ENCODE assay signal across 9 cellular contexts in the genomic region with DNA sequence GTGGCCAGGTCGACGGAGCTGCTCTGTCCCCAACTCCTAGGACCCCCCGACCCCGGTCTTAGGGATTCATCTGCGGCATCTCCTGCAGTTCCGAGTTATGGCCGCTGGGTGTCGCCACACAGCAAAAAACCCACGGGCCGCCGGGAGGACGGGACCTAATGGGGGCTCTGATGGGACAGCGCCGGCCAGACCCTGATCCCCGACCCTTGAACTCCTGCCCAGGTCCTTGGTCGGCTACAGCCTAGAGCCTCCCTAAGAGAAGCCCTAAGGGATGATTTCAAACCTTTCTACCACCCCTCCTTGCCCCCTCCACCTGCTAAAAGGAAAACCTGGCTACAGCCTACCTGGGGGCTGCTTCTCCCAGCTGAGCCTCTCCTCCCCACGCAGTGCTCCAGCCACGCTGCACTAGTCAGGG. TPM values are rescaled to one million over a fixed set of nuclear protein-coding genes. Genes with fewer than 3 reads are reported as not detected.
DNase-seq lines count a peak whose midpoint lies in the region; ATAC-seq, FAIRE-seq and TF ChIP-seq lines count a peak whose summit lies in the region.
"Had no signal": no experiment of that assay in that cellular context is flagged by ENCODE, and none has a peak within 500 bp of the region (broad histone marks: within the 10 kb centered on the region; RNA-seq: fewer than 3 reads in every experiment).

No MANE protein-coding gene starts in this region.

- H3K4me1 Mint-ChIP-seq in Calu3 (ENCODE audit: low read depth, unreplicated experiment) = peaks cover 21% of the 10 kb centered on the region

- no peak overlapping the region for H3K4me3 Mint-ChIP-seq in Calu3 (ENCODE audit: low read depth, unreplicated experiment)
- H3K4me3 Mint-ChIP-seq: stimulated activated naive CD8-positive, alpha-beta T cell treated with anti-CD3 and anti-CD28 coated beads, Interleukin-15, Interleukin-2, amounts not matched to agents 100 ng/mL and 50 ng/mL, for 24 hours had no signal

- no peaks in the 10 kb centered on the region for H4K20me1 ChIP-seq in endothelial cell of umbilical vein (replicated peaks; ENCODE audit: control insufficient read depth, extremely low read depth, insufficient read depth, low read length)

- H3K18ac ChIP-seq in neuronal stem cell (ENCODE audit: low read length) = peak overlapping the region; percentile 48

- no peak overlapping the region for H3K27ac ChIP-seq in endothelial cell of umbilical vein (ENCODE audit: insufficient read depth, low read depth, low read length)
- no peak overlapping the region for H3K27ac ChIP-seq in neuronal stem cell (replicated peaks; ENCODE audit: low read length)
- H3K27ac ChIP-seq in thoracic aorta = no peak overlapping the region

- DNase-seq in Calu3 = peak; percentile 60
- DNase-seq in Kasumi-1 (lab: John Stamatoyannopoulos, UW) = peak; percentile 27 to 37
- peak; percentile 86 for DNase-seq in activated CD8-positive, alpha-beta memory T cell treated with anti-CD3 and anti-CD28 coated beads for 24 hours
- DNase-seq in endothelial cell of umbilical vein (ENCODE audit: low read depth, low spot score) = peak; percentile 39
- peak; percentile 76 for DNase-seq in neuronal stem cell (ENCODE audit: low spot score)
- DNase-seq in thoracic aorta (ENCODE audit: low spot score) = no peak
- no peak for DNase-seq in NCI-H1694 treated with DMSO at 0.1 percent for 48 hours (lab: John Stamatoyannopoulos, UW)

- H2BK5ac ChIP-seq in neuronal stem cell (ENCODE audit: low read length) = no peak overlapping the region

- H3K4ac ChIP-seq in neuronal stem cell (ENCODE audit: low read length) = no peak overlapping the region

- no CpG with 5 or more reads among the region's 18 CpGs for WGBS in neuronal stem cell (ENCODE audit: extremely low coverage in 2 of 2, insufficient read length in 2 of 2, insufficient replicate concordance in 1 of 2), 2 donors

- peaks cover under 1% of the 10 kb centered on the region for H3K27me3 Mint-ChIP-seq in Calu3 (ENCODE audit: unreplicated experiment)
- H3K27me3 Mint-ChIP-seq: stimulated activated naive CD8-positive, alpha-beta T cell treated with anti-CD3 and anti-CD28 coated beads, Interleukin-15, Interleukin-2, amounts not matched to agents 100 ng/mL and 50 ng/mL, for 24 hours had no signal

- no peak overlapping the region for H2BK120ac ChIP-seq in neuronal stem cell (ENCODE audit: low read depth, low read length)

- H2BK15ac ChIP-seq in neuronal stem cell (ENCODE audit: low read length) = no peak overlapping the region

- H3K79me2 ChIP-seq in endothelial cell of umbilical vein (ENCODE audit: control insufficient read depth, insufficient read depth, low read length) = no peaks in the 10 kb centered on the region

- H3K27me3 ChIP-seq in endothelial cell of umbilical vein (ENCODE audit: control insufficient read depth in 2 of 2, insufficient read depth in 2 of 2, low read length in 2 of 2) (no peaks in the 10 kb centered on the region), neuronal stem cell (ENCODE audit: control insufficient read depth in 3 of 3, insufficient read depth in 3 of 3, low read depth in 1 of 3, low read length in 3 of 3) (peaks cover 0 to 2% (median 0%) of the 10 kb centered on the region in 3 experiments), thoracic aorta (replicated peaks; ENCODE audit: insufficient read depth) (no peaks in the 10 kb centered on the region)

- H3K9ac ChIP-seq in endothelial cell of umbilical vein (replicated peaks; ENCODE audit: extremely low read depth, insufficient read depth, low read length) (no peak overlapping the region), neuronal stem cell (ENCODE audit: low read depth, low read length, poor library complexity) (no peak overlapping the region)

- intact Hi-C loops in Calu3 (cut with micrococcal nuclease; ENCODE audit: unreplicated experiment) (loop anchor here (1.0 kb wide), 2 partner anchors 40 to 151 kb away; no protein-coding TSS in a partner anchor), endothelial cell of umbilical vein (cut with micrococcal nuclease) (loop anchor here (1.0 kb wide), 3 partner anchors 40 to 161 kb away; no protein-coding TSS in a partner anchor)

- H4K91ac ChIP-seq in neuronal stem cell (ENCODE audit: low read depth, low read length, poor library complexity) = no peak overlapping the region

- H3K23ac ChIP-seq in neuronal stem cell (ENCODE audit: low read depth, low read length, poor library complexity) = no peak overlapping the region

- no peak overlapping the region for H3K27ac Mint-ChIP-seq in Calu3 (ENCODE audit: unreplicated experiment)
- H3K27ac Mint-ChIP-seq: stimulated activated naive CD8-positive, alpha-beta T cell treated with anti-CD3 and anti-CD28 coated beads, Interleukin-15, Interleukin-2, amounts not matched to agents 100 ng/mL and 50 ng/mL, for 24 hours had no signal

- H3K36me3 Mint-ChIP-seq in Calu3 (ENCODE audit: insufficient read depth, unreplicated experiment) = no peaks in the 10 kb centered on the region

- no peak for TF ChIP-seq POLR2A in endothelial cell of umbilical vein (IDR thresholded peaks at IDR 0.05; ENCODE audit: low read depth, low read length)

- dilution Hi-C loops in endothelial cell of umbilical vein (cut with MboI; ENCODE audit: extremely low pct_ligation_motif_present, low sequenced_read_pairs) = no loop called here

- no peak overlapping the region for H2AFZ ChIP-seq in endothelial cell of umbilical vein (ENCODE audit: low read depth, low read length)
- no peak overlapping the region for H2AFZ ChIP-seq in neuronal stem cell (ENCODE audit: low read length)

- no peak overlapping the region for H3K14ac ChIP-seq in neuronal stem cell (ENCODE audit: low read length)

- ATAC-seq in thoracic aorta (ENCODE audit: insufficient number of reproducible peaks, low FRiP score, low read depth) (no peak), GM19351 (IDR thresholded peaks at IDR 0.05; ENCODE audit: unreplicated experiment) (no peak)

- peak; percentile 54 for FAIRE-seq in endothelial cell of umbilical vein (lab: Jason Lieb, UNC)

- TF ChIP-seq CTCF in Calu3 (IDR thresholded peaks at IDR 0.05; ENCODE audit: unreplicated experiment) (peak; percentile 94), endothelial cell of umbilical vein (IDR thresholded peaks at IDR 0.05; ENCODE audit: extremely low read depth in 1 of 2, insufficient read depth in 1 of 2, low read depth in 1 of 2, low read length in 2 of 2) (peak; percentile 80 to 89), thoracic aorta (IDR thresholded peaks at IDR 0.05) (peak; percentile 95)

- H2AK5ac ChIP-seq in neuronal stem cell (ENCODE audit: low read depth, low read length) = peak overlapping the region; percentile 57

- H3K9me3 Mint-ChIP-seq in Calu3 (ENCODE audit: low read depth, unreplicated experiment) = no peaks in the 10 kb centered on the region
- H3K9me3 Mint-ChIP-seq: stimulated activated naive CD8-positive, alpha-beta T cell treated with anti-CD3 and anti-CD28 coated beads, Interleukin-15, Interleukin-2, amounts not matched to agents 100 ng/mL and 50 ng/mL, for 24 hours had no signal

- no TSS peak for BruUV-seq in Calu3 (replicated peaks; lab: Mats Ljungman, UMichigan)
- no TSS peak for BruUV-seq in endothelial cell of umbilical vein (replicated peaks; lab: Mats Ljungman, UMichigan)

- no peak overlapping the region for H4K8ac ChIP-seq in neuronal stem cell (ENCODE audit: low read depth, low read length)

- peak overlapping the region; percentile 44 for H2BK12ac ChIP-seq in neuronal stem cell (ENCODE audit: low read length)

- no peaks in the 10 kb centered on the region for H3K4me1 ChIP-seq in endothelial cell of umbilical vein (ENCODE audit: control insufficient read depth, extremely low read depth, insufficient read depth, low read length)
- H3K4me1 ChIP-seq in neuronal stem cell (ENCODE audit: control insufficient read depth in 2 of 2, insufficient read depth in 1 of 2, low read depth in 1 of 2, low read length in 2 of 2) = peaks cover 26 to 27% of the 10 kb centered on the region in 2 donors
- H3K4me1 ChIP-seq in thoracic aorta (ENCODE audit: control insufficient read depth in 1 of 2, low read depth in 2 of 2) = peaks cover 1 to 17% of the 10 kb centered on the region in 2 donors

- H3K9me3 ChIP-seq in endothelial cell of umbilical vein (replicated peaks; ENCODE audit: control insufficient read depth, insufficient read depth, low read length) (no peaks in the 10 kb centered on the region), neuronal stem cell (replicated peaks in 1 of 2; ENCODE audit: control insufficient read depth in 2 of 2, insufficient read depth in 1 of 2, low read depth in 1 of 2, low read length in 2 of 2) (no peaks in the 10 kb centered on the region), thoracic aorta (no peaks in the 10 kb centered on the region)

- POLR2A ChIA-PET in endothelial cell of umbilical vein (lab: Charles Lee) = no interaction called here

- H3K9me1 ChIP-seq in endothelial cell of umbilical vein (replicated peaks; ENCODE audit: control insufficient read depth, extremely low read depth, insufficient read depth, low read length) = no peaks in the 10 kb centered on the region

- H3K4me3 ChIP-seq in endothelial cell of umbilical vein (replicated peaks in 1 of 3; ENCODE audit: insufficient read depth in 1 of 3, low read depth in 1 of 3, low read length in 3 of 3) (no peak overlapping the region), neuronal stem cell (ENCODE audit: low read length in 2 of 2) (no peak overlapping the region), thoracic aorta (no peak overlapping the region)

- H3K4me2 ChIP-seq in endothelial cell of umbilical vein (ENCODE audit: insufficient read depth, low read length) (no peak overlapping the region), neuronal stem cell (ENCODE audit: insufficient read depth, low read length, poor library complexity, severe bottlenecking) (no peak overlapping the region)

- no peaks in the 10 kb centered on the region for H3K36me3 ChIP-seq in endothelial cell of umbilical vein (ENCODE audit: control insufficient read depth in 2 of 2, extremely low read depth in 1 of 2, insufficient read depth in 2 of 2, low read length in 2 of 2)
- H3K36me3 ChIP-seq in neuronal stem cell (replicated peaks in 1 of 2; ENCODE audit: control insufficient read depth in 2 of 2, insufficient read depth in 2 of 2, low read length in 2 of 2) = peaks cover 0 to 13% of the 10 kb centered on the region in 2 donors
- no peaks in the 10 kb centered on the region for H3K36me3 ChIP-seq in thoracic aorta

- H3K79me1 ChIP-seq in neuronal stem cell (ENCODE audit: low read depth, low read length) = peaks cover 2% of the 10 kb centered on the region

- CTCF ChIA-PET in Calu3 (lab: Charles Lee) (interaction anchor here (1.0 to 2.6 kb wide), 5 partner anchors 12 to 161 kb away, joined by 3 to 11 read pairs (median 4); no protein-coding TSS in a partner anchor), endothelial cell of umbilical vein (lab: Charles Lee) (interaction anchor here (0.6 to 11.5 kb wide), 22 partner anchors 8 to 256 kb away, joined by 3 to 221 read pairs (median 5); partner anchors contain the start of gene LRRC10B)

RNA-seq across cellular contexts. Expression of gene LRRC10B, which starts 30.8 kb away (rescaled TPM):
- total RNA-seq in Calu3 (2022) (not detected in 2 replicates), endothelial cell of umbilical vein (not detected in 2 replicates), thoracic aorta (1 to 10 TPM; 3.0 to 4.2 TPM)
- polyA plus RNA-seq in endothelial cell of umbilical vein = not detected in 2 replicates
- not detected in 2 replicates for polyA plus RNA-seq in endothelial cell of umbilical vein (2011; cell fraction: cytosol; rRNA removed)
- polyA plus RNA-seq in endothelial cell of umbilical vein (2011; cell fraction: nucleus; rRNA removed) = not detected in 2 replicates
- not detected in 2 replicates for polyA plus RNA-seq in endothelial cell of umbilical vein (2012)
- polyA minus RNA-seq in endothelial cell of umbilical vein = not detected in 2 replicates
- not detected for polyA minus RNA-seq in endothelial cell of umbilical vein (2011; cell fraction: cytosol; rRNA and poly(A)+ RNA removed)
- polyA minus RNA-seq in endothelial cell of umbilical vein (2011; cell fraction: nucleus; rRNA and poly(A)+ RNA removed) = not detected in 2 replicates
- 1.5 TPM for polyA plus RNA-seq in neuronal stem cell (2013, experiment 1 of 2)
- polyA plus RNA-seq in neuronal stem cell (2013, experiment 2 of 2) = 1.4 TPM

RNA-seq across cellular contexts. Expression of gene SDHAF2, which starts 47.8 kb away (rescaled TPM):
- 41.9 and 42.1 TPM in 2 replicates for total RNA-seq in Calu3 (2022)
- 40.3 and 44.5 TPM in 2 replicates for total RNA-seq in endothelial cell of umbilical vein
- polyA plus RNA-seq in endothelial cell of umbilical vein = 128 and 137 TPM in 2 replicates
- polyA plus RNA-seq in endothelial cell of umbilical vein (2011; cell fraction: cytosol; rRNA removed) = 132 and 136 TPM in 2 replicates
- 61.4 and 63.0 TPM in 2 replicates for polyA plus RNA-seq in endothelial cell of umbilical vein (2011; cell fraction: nucleus; rRNA removed)
- polyA plus RNA-seq in endothelial cell of umbilical vein (2012) = 54.2 and 55.8 TPM in 2 replicates
- 77.1 and 86.1 TPM in 2 replicates for polyA minus RNA-seq in endothelial cell of umbilical vein
- 60.9 TPM for polyA minus RNA-seq in endothelial cell of umbilical vein (2011; cell fraction: cytosol; rRNA and poly(A)+ RNA removed)
- 43.3 and 79.5 TPM in 2 replicates for polyA minus RNA-seq in endothelial cell of umbilical vein (2011; cell fraction: nucleus; rRNA and poly(A)+ RNA removed)
- polyA plus RNA-seq in neuronal stem cell (2013, experiment 1 of 2) = 16.8 TPM
- polyA plus RNA-seq in neuronal stem cell (2013, experiment 2 of 2) = 16.3 TPM
- total RNA-seq in thoracic aorta = 10 to 100 TPM; 43.2 to 52.6 TPM

RNA-seq across cellular contexts. Expression of gene CPSF7, which starts 48.0 kb away (rescaled TPM):
- total RNA-seq in Calu3 (2022) (86.6 and 96.3 TPM in 2 replicates), endothelial cell of umbilical vein (77.0 and 78.2 TPM in 2 replicates), thoracic aorta (10 to 100 TPM; 54.3 to 69.7 TPM)
- 87.5 and 88.4 TPM in 2 replicates for polyA plus RNA-seq in endothelial cell of umbilical vein
- polyA plus RNA-seq in endothelial cell of umbilical vein (2011; cell fraction: cytosol; rRNA removed) = 40.2 and 40.9 TPM in 2 replicates
- 139 and 151 TPM in 2 replicates for polyA plus RNA-seq in endothelial cell of umbilical vein (2011; cell fraction: nucleus; rRNA removed)
- polyA plus RNA-seq in endothelial cell of umbilical vein (2012) = 49.9 and 68.2 TPM in 2 replicates
- 92.7 and 97.6 TPM in 2 replicates for polyA minus RNA-seq in endothelial cell of umbilical vein
- polyA minus RNA-seq in endothelial cell of umbilical vein (2011; cell fraction: cytosol; rRNA and poly(A)+ RNA removed) = 38.0 TPM
- 54.0 and 73.6 TPM in 2 replicates for polyA minus RNA-seq in endothelial cell of umbilical vein (2011; cell fraction: nucleus; rRNA and poly(A)+ RNA removed)
- 126 TPM for polyA plus RNA-seq in neuronal stem cell (2013, experiment 1 of 2)
- polyA plus RNA-seq in neuronal stem cell (2013, experiment 2 of 2) = 123 TPM

Comparison
In these comparisons a context has a peak if more than half of its experiments do, and no peak if none do; other contexts are left out.
1. DNase-seq: peak in Calu3 (single experiment), Kasumi-1 (2 of 2), activated CD8-positive, alpha-beta memory T cell treated with anti-CD3 and anti-CD28 coated beads for 24 hours (single experiment), endothelial cell of umbilical vein (single experiment) and neuronal stem cell (single experiment); none in thoracic aorta (single experiment) and NCI-H1694 treated with DMSO at 0.1 percent for 48 hours (single experiment).
2. Peak in every context shown above with its lines, with median percentiles within 50 percentile points of each other: CTCF ChIP-seq.